Comparison of ENCODE assay signal across 11 cellular contexts in genomic region chr15:91694131-91694828, GRCh38.
DNase-seq lines count a peak whose midpoint lies in the region; ATAC-seq, FAIRE-seq and TF ChIP-seq lines count a peak whose summit lies in the region.
"Had no signal": no experiment of that assay in that cellular context is flagged by ENCODE, and none has a peak within 500 bp of the region (broad histone marks: within the 10 kb centered on the region; RNA-seq: fewer than 3 reads in every experiment).

No MANE protein-coding gene starts in this region.

- H2BK120ac ChIP-seq in mesenchymal stem cell (ENCODE audit: low read depth, low read length) = no peak overlapping the region

- no peak overlapping the region for H3K4me2 ChIP-seq in mesenchymal stem cell (ENCODE audit: low read length, poor library complexity, severe bottlenecking)

- no peak overlapping the region for H2AFZ ChIP-seq in mesenchymal stem cell (ENCODE audit: low read depth, low read length)

- no peak overlapping the region for H2BK12ac ChIP-seq in mesenchymal stem cell (ENCODE audit: low read length in 2 of 2)

- H3K27me3 ChIP-seq in MG63 (peaks cover 2% of the 10 kb centered on the region), mesenchymal stem cell (ENCODE audit: control insufficient read depth in 1 of 2, insufficient read depth in 1 of 2, low read length in 2 of 2) (no peaks in the 10 kb centered on the region), thoracic aorta (replicated peaks; ENCODE audit: insufficient read depth) (no peaks in the 10 kb centered on the region)

- no peak overlapping the region for H3K18ac ChIP-seq in mesenchymal stem cell (ENCODE audit: low read depth in 1 of 2, low read length in 2 of 2)

- no peak overlapping the region for H2BK15ac ChIP-seq in mesenchymal stem cell (ENCODE audit: low read depth, poor library complexity, severe bottlenecking)

- H3K79me1 ChIP-seq in mesenchymal stem cell (replicated peaks; ENCODE audit: low read length, poor library complexity, severe bottlenecking) = no peaks in the 10 kb centered on the region

- WGBS in mesenchymal stem cell = 77% methylated on average over 10 of the region's 11 CpGs

- TF ChIP-seq CTCF in thoracic aorta (IDR thresholded peaks at IDR 0.05) = no peak

- H3K4me1 ChIP-seq in mesenchymal stem cell (ENCODE audit: control insufficient read depth, insufficient read depth, low read depth, low read length) (no peaks in the 10 kb centered on the region), thoracic aorta (ENCODE audit: control insufficient read depth in 1 of 2, low read depth in 2 of 2) (peaks cover 0 to 10% of the 10 kb centered on the region in 2 donors)

- DNase-seq in MG63 (no peak), dedifferentiated amniotic fluid mesenchymal stem cell (ENCODE audit: extremely low spot score) (peak; percentile 18), mesenchymal stem cell (no peak), thoracic aorta (ENCODE audit: low spot score) (no peak), urothelium cell line (ENCODE audit: low spot score) (no peak), SW 1271 (lab: John Stamatoyannopoulos, UW) (no peak)
- DNase-seq: activated naive CD4-positive, alpha-beta T cell treated with anti-CD3 and anti-CD28 coated beads for 36 hours; stimulated activated CD4-positive, alpha-beta T cell treated with anti-CD3 and anti-CD28 coated beads, Interleukin-4, amount 100 ng/mL, for 1 hour; T-helper 9 cell had no signal

- H3K9ac ChIP-seq in mesenchymal stem cell (ENCODE audit: low read length) = peak overlapping the region; percentile 88

- no peak for FAIRE-seq in urothelium cell line (lab: Jason Lieb, UNC)
- FAIRE-seq: GM12878 had no signal

- no peak overlapping the region for H3K4ac ChIP-seq in mesenchymal stem cell (ENCODE audit: low read depth in 1 of 2, low read length in 2 of 2)

- H3K27ac ChIP-seq in mesenchymal stem cell (ENCODE audit: low read length, poor library complexity, severe bottlenecking) (no peak overlapping the region), thoracic aorta (peak overlapping the region; percentile 61 to 76)

- H3K4me3 ChIP-seq in MG63 (peak overlapping the region; percentile 24; the same call in 1 of the 2 replicates), mesenchymal stem cell (ENCODE audit: insufficient read depth in 1 of 2, low read depth in 1 of 2, low read length in 2 of 2) (peak overlapping the region in 1 of 2 experiments; percentile 61), thoracic aorta (peak overlapping the region; percentile 62)
- H3K4me3 ChIP-seq: GM12878 had no signal

- H2AK5ac ChIP-seq in mesenchymal stem cell (ENCODE audit: low read length, severe bottlenecking) = no peak overlapping the region

- peak; percentile 58 for ATAC-seq in thoracic aorta (ENCODE audit: insufficient number of reproducible peaks, low FRiP score, low read depth)
- ATAC-seq in GM18858 (IDR thresholded peaks at IDR 0.05; ENCODE audit: unreplicated experiment) = no peak
- ATAC-seq: GM12878 had no signal

- H4K8ac ChIP-seq in mesenchymal stem cell (ENCODE audit: low read length) = no peak overlapping the region

- no peak overlapping the region for H2BK5ac ChIP-seq in mesenchymal stem cell (ENCODE audit: low read depth, low read length, poor library complexity, severe bottlenecking)

- no peak overlapping the region for H3K14ac ChIP-seq in mesenchymal stem cell (ENCODE audit: low read length in 2 of 2)

- H3K9me3 ChIP-seq in MG63 = no peaks in the 10 kb centered on the region
- no peaks in the 10 kb centered on the region for H3K9me3 ChIP-seq in mesenchymal stem cell (ENCODE audit: control insufficient read depth, low read length)
- H3K9me3 ChIP-seq in thoracic aorta = no peaks in the 10 kb centered on the region

- no peaks in the 10 kb centered on the region for H3K36me3 ChIP-seq in MG63
- H3K36me3 ChIP-seq in mesenchymal stem cell (ENCODE audit: control insufficient read depth in 1 of 2, insufficient read depth in 2 of 2, low read depth in 1 of 2, low read length in 2 of 2) = no peaks in the 10 kb centered on the region
- no peaks in the 10 kb centered on the region for H3K36me3 ChIP-seq in thoracic aorta

- H3K23ac ChIP-seq in mesenchymal stem cell (ENCODE audit: low read length in 2 of 2) = no peak overlapping the region

- H4K91ac ChIP-seq in mesenchymal stem cell (ENCODE audit: low read length) = no peak overlapping the region
